ENCODE assay signal across 8 cellular contexts in the genomic region with DNA sequence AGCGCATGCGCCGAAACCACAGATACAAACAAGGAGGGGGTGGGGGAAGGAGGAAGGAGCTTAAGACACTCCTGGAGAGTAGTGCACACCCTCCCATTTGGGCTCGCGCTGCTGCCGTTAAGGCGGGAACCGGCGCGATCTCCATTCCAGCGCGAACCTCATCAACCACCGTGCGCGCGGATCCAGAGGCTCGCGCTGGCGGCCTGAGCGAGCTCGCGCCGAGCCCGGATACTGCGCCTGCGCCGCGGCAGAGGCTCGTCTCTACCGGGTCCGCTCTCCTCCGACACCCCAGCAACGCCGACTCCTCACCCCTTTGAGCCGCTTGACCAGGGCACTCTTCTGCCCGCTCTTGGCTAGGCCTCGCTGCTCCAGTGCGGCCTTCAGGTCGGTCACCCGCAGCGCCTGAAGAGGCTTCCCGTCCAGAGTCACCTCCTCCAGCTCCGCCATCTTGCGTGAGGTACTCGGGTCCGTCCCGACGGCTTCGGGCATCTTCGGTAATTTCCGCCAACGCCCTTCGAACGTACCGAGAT. TPM values are rescaled to one million over a fixed set of nuclear protein-coding genes. Genes with fewer than 3 reads are reported as not detected.
DNase-seq lines count a peak whose midpoint lies in the region; ATAC-seq, FAIRE-seq and TF ChIP-seq lines count a peak whose summit lies in the region.

A gene with protein sequence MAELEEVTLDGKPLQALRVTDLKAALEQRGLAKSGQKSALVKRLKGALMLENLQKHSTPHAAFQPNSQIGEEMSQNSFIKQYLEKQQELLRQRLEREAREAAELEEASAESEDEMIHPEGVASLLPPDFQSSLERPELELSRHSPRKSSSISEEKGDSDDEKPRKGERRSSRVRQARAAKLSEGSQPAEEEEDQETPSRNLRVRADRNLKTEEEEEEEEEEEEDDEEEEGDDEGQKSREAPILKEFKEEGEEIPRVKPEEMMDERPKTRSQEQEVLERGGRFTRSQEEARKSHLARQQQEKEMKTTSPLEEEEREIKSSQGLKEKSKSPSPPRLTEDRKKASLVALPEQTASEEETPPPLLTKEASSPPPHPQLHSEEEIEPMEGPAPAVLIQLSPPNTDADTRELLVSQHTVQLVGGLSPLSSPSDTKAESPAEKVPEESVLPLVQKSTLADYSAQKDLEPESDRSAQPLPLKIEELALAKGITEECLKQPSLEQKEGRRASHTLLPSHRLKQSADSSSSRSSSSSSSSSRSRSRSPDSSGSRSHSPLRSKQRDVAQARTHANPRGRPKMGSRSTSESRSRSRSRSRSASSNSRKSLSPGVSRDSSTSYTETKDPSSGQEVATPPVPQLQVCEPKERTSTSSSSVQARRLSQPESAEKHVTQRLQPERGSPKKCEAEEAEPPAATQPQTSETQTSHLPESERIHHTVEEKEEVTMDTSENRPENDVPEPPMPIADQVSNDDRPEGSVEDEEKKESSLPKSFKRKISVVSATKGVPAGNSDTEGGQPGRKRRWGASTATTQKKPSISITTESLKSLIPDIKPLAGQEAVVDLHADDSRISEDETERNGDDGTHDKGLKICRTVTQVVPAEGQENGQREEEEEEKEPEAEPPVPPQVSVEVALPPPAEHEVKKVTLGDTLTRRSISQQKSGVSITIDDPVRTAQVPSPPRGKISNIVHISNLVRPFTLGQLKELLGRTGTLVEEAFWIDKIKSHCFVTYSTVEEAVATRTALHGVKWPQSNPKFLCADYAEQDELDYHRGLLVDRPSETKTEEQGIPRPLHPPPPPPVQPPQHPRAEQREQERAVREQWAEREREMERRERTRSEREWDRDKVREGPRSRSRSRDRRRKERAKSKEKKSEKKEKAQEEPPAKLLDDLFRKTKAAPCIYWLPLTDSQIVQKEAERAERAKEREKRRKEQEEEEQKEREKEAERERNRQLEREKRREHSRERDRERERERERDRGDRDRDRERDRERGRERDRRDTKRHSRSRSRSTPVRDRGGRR (minus strand): TSS at position 471 of the 530 bp plus-strand sequence. CDS start 24 bp downstream, at position 447.

- no peaks in the 10 kb centered on the region for H3K9me3 ChIP-seq in Panc1 (ENCODE audit: control insufficient read depth, insufficient read depth, low read depth, low read length)
- H3K9me3 ChIP-seq in keratinocyte (ENCODE audit: control insufficient read depth, low read depth, low read length) = no peaks in the 10 kb centered on the region

- peak within 1 kb of the TSS; percentile 96 for H3K27ac ChIP-seq in Panc1 (ENCODE audit: low read length)
- peak within 1 kb of the TSS; percentile 97 for H3K27ac ChIP-seq in brain microvascular endothelial cell
- H3K27ac ChIP-seq in keratinocyte (ENCODE audit: control insufficient read depth, insufficient read depth, low read length) = peak within 1 kb of the TSS; percentile 99

- in situ Hi-C loops in GM13977 (cut with MboI; ENCODE audit: low pct_unique_long_range_greater_than_20kb, low sequenced_read_pairs, unreplicated experiment) = no loop called here
- in situ Hi-C loops in Panc1 (cut with HindIII; ENCODE audit: low pct_unique_long_range_greater_than_20kb, low sequenced_read_pairs) = no loop called here
- in situ Hi-C loops in brain microvascular endothelial cell (cut with HindIII; ENCODE audit: low pct_ligation_motif_present, low sequenced_read_pairs) = no loop called here

- intact Hi-C loops in Panc1 (cut with micrococcal nuclease; ENCODE audit: unreplicated experiment) = no loop called here

- CTCF ChIA-PET in Panc1 (lab: Charles Lee) = interaction anchor here (0.6 to 2.8 kb wide), 10 partner anchors 13 to 384 kb away, joined by 3 to 28 read pairs (median 4); no protein-coding TSS in a partner anchor

- peak; percentile 41 for ATAC-seq in HG02642 (IDR thresholded peaks at IDR 0.05; ENCODE audit: poor library complexity, unreplicated experiment)
- peak; percentile 76 for ATAC-seq in Panc1

- peak within 1 kb of the TSS; percentile 100 for H3K9ac ChIP-seq in keratinocyte (ENCODE audit: control insufficient read depth, extremely low read depth, insufficient read depth, low read length)

- DNase-seq in GM13977 (ENCODE audit: low spot score) = peak; percentile 77
- DNase-seq in Panc1 (ENCODE audit: low read depth, low spot score) = peak; percentile 53
- DNase-seq in brain microvascular endothelial cell = peak; percentile 78
- peak; percentile 58 for DNase-seq in keratinocyte (ENCODE audit: low read depth, low spot score)
- DNase-seq in stimulated activated CD4-positive, alpha-beta T cell treated with anti-CD3 and anti-CD28 coated beads, Interleukin-15, amount 100 ng/mL, for 48 hours (ENCODE audit: low read depth in 2 of 2) = peak; percentile 62 to 67
- DNase-seq in NCI-H187 treated with DMSO at 0.1 percent for 48 hours (lab: John Stamatoyannopoulos, UW) = no peak
- no peak for DNase-seq in NCI-H526 (lab: John Stamatoyannopoulos, UW)

- POLR2A ChIA-PET in Panc1 (lab: Charles Lee) = interaction anchor here (0.6 to 1.6 kb wide), 2 partner anchors 26 to 133 kb away, joined by 6 to 13 read pairs; no protein-coding TSS in a partner anchor

- peaks cover 88% of the 10 kb centered on the region for H3K79me2 ChIP-seq in keratinocyte (ENCODE audit: control insufficient read depth, insufficient read depth, low read length)

- H3K27me3 ChIP-seq in Panc1 (ENCODE audit: control insufficient read depth, insufficient read depth, low read length) (no peaks in the 10 kb centered on the region), brain microvascular endothelial cell (replicated peaks) (no peaks in the 10 kb centered on the region), keratinocyte (ENCODE audit: control insufficient read depth, extremely low read depth, insufficient read depth, low read length) (no peaks in the 10 kb centered on the region)

- H3K4me3 ChIP-seq in Panc1 (ENCODE audit: low read depth in 2 of 2, low read length in 2 of 2) = peak within 1 kb of the TSS; percentile 88 to 90
- H3K4me3 ChIP-seq in brain microvascular endothelial cell (ENCODE audit: low read depth, low read length) = peak within 1 kb of the TSS; percentile 100
- H3K4me3 ChIP-seq in keratinocyte (ENCODE audit: control insufficient read depth in 2 of 3, extremely low read depth in 1 of 3, insufficient read depth in 2 of 3, low read depth in 1 of 3, low read length in 3 of 3) = peak within 1 kb of the TSS; percentile 86 to 99 (median 99)

- H2AFZ ChIP-seq in keratinocyte (ENCODE audit: control insufficient read depth, low read length) = peak within 1 kb of the TSS; percentile 99

- dilution Hi-C loops in keratinocyte (cut with MboI; ENCODE audit: extremely low pct_ligation_motif_present, low sequenced_read_pairs) = no loop called here

- H4K20me1 ChIP-seq in keratinocyte (ENCODE audit: control insufficient read depth, extremely low read depth, insufficient read depth, low read length) = peaks cover 17% of the 10 kb centered on the region

- peak within 1 kb of the TSS; percentile 98 for H3K4me2 ChIP-seq in keratinocyte (ENCODE audit: control insufficient read depth, extremely low read depth, insufficient read depth, low read depth, low read length)

- H3K36me3 ChIP-seq in Panc1 (ENCODE audit: control insufficient read depth, insufficient read depth, low read length) = peaks cover 33% of the 10 kb centered on the region
- H3K36me3 ChIP-seq in brain microvascular endothelial cell (replicated peaks) = peaks cover 26% of the 10 kb centered on the region
- H3K36me3 ChIP-seq in keratinocyte (ENCODE audit: control insufficient read depth in 2 of 2, extremely low read depth in 1 of 2, insufficient read depth in 2 of 2, low read length in 2 of 2) = peaks cover 16 to 37% of the 10 kb centered on the region in 2 experiments

- TF ChIP-seq CTCF in GM13977 (IDR thresholded peaks at IDR 0.05; ENCODE audit: extremely low read depth, insufficient read depth, missing control alignments) = no peak
- TF ChIP-seq CTCF in Panc1 (IDR thresholded peaks at IDR 0.05) = no peak
- no peak for TF ChIP-seq CTCF in brain microvascular endothelial cell (IDR thresholded peaks at IDR 0.05; ENCODE audit: low read depth, low read length, missing control alignments)
- no peak for TF ChIP-seq CTCF in keratinocyte (optimal IDR thresholded peaks at IDR 0.05 in 1 of 3, IDR thresholded peaks at IDR 0.05 in 1 of 3, conservative IDR thresholded peaks at IDR 0.05 in 1 of 3; ENCODE audit: extremely low read depth in 1 of 3, insufficient read depth in 2 of 3, low read length in 3 of 3)

- TSS peak; percentile 86 for BruUV-seq in Panc1 (replicated peaks; lab: Mats Ljungman, UMichigan)

- H3K4me1 ChIP-seq in Panc1 (ENCODE audit: control insufficient read depth, insufficient read depth, low read length) (peaks cover 16% of the 10 kb centered on the region), keratinocyte (ENCODE audit: control insufficient read depth, extremely low read depth, insufficient read depth, low read length) (peaks cover 21% of the 10 kb centered on the region)

- H3K9me1 ChIP-seq in keratinocyte (ENCODE audit: control insufficient read depth, extremely low read depth, insufficient read depth, low read length) = peaks cover 4% of the 10 kb centered on the region

- FAIRE-seq in keratinocyte (lab: Jason Lieb, UNC) = no peak

RNA-seq across cellular contexts. Expression of the gene that starts here (rescaled TPM):
- 162 TPM for total RNA-seq in Panc1 (2021; ENCODE audit: unreplicated experiment)
- polyA plus RNA-seq in Panc1 (2012; ENCODE audit: insufficient read length) = 110 TPM
- polyA plus RNA-seq in keratinocyte = 92.0 to 104 TPM (median 96.7 TPM) in 3 replicates
- polyA plus RNA-seq in keratinocyte (2011; ENCODE audit: low read depth) = 38.9 TPM
- polyA plus RNA-seq in keratinocyte (2011; cell fraction: cytosol; rRNA removed) = 43.4 and 46.3 TPM in 2 replicates
- polyA plus RNA-seq in keratinocyte (2011; cell fraction: nucleus; rRNA removed) = 345 and 378 TPM in 2 replicates
- 56.1 and 89.9 TPM in 2 replicates for polyA plus RNA-seq in keratinocyte (2012; ENCODE audit: low replicate concordance)
- polyA minus RNA-seq in keratinocyte = 69.6 to 117 TPM (median 76.3 TPM) in 3 replicates
- polyA minus RNA-seq in keratinocyte (2011; cell fraction: cytosol; rRNA and poly(A)+ RNA removed) = 29.4 TPM
- 78.8 and 118 TPM in 2 replicates for polyA minus RNA-seq in keratinocyte (2011; cell fraction: nucleus; rRNA and poly(A)+ RNA removed)

Comparison
In these comparisons a context has a peak if more than half of its experiments do, and no peak if none do; other contexts are left out.
1. DNase-seq: peak in GM13977 (single experiment), Panc1 (single experiment), brain microvascular endothelial cell (single experiment), keratinocyte (single experiment) and stimulated activated CD4-positive, alpha-beta T cell treated with anti-CD3 and anti-CD28 coated beads, Interleukin-15, amount 100 ng/mL, for 48 hours (2 of 2); none in NCI-H187 treated with DMSO at 0.1 percent for 48 hours (single experiment) and NCI-H526 (0 of 2).
2. Peak in every context shown above with its lines, with median percentiles within 50 percentile points of each other: H3K27ac ChIP-seq and H3K4me3 ChIP-seq.